ENCODE assay signal across 9 cellular contexts in the genomic region with DNA sequence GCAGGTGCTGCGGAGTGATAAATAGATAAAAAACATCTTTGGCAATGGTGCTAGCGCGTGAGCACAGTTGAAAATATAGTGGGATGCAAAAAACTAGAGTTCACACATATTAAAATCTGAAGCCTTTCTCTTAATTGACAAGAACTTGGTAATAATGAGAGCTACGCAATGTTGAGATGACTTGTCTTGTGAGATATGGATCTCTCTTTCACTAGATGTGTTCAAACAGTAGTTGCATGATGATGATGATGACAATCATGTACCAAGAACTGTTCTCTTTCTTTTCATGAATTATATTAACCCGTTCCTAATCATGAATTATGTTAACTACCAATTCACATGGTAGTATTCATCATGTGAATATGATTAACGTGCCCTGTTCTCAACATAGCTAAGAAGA.
"Had no signal": no experiment of that assay in that cellular context is flagged by ENCODE, and none has a peak within 500 bp of the region (broad histone marks: within the 10 kb centered on the region; RNA-seq: fewer than 3 reads in every experiment).

No MANE protein-coding gene starts in this region.

- H3K27ac ChIP-seq: GM23248, HL-60 had no signal

- FAIRE-seq: HepG2 had no signal

- H3K4me3 ChIP-seq: GM23248, HAP-1 had no signal

- H3K36me3 ChIP-seq: HAP-1 had no signal

- H3K4me1 ChIP-seq: HAP-1 had no signal

- H3K9ac ChIP-seq: GM23248 had no signal

- H2AFZ ChIP-seq: GM23248 had no signal

- DNase-seq: GM23248, GOT3, H7, HFFc6, KBM-7 had no signal

- ATAC-seq: HCT116 had no signal

- H3K9me3 ChIP-seq: HAP-1 had no signal
